Comparison of ENCODE assay signal across 7 cellular contexts in genomic region chr13:21707586-21707985, GRCh38. TPM values are rescaled to one million over a fixed set of nuclear protein-coding genes. Genes with fewer than 3 reads are reported as not detected.
"Had no signal": no experiment of that assay in that cellular context is flagged by ENCODE, and none has a peak within 500 bp of the region (broad histone marks: within the 10 kb centered on the region; RNA-seq: fewer than 3 reads in every experiment).

No MANE protein-coding gene starts in this region.

- ATAC-seq: HepG2, K562 had no signal

- DNase-seq: IMR-90, KBM-7, KG1 had no signal

- H3K4me3 ChIP-seq: K562 had no signal

- H3K27ac ChIP-seq: HL-60, KMS-11 had no signal

- H3K4me2 ChIP-seq: KMS-11 had no signal

- H3K9ac ChIP-seq: KMS-11 had no signal

RNA-seq across cellular contexts. Expression of gene FGF9, which starts 36.7 kb away (rescaled TPM):
- polyA plus RNA-seq: HepG2, K562 had no signal
